Comparison of ENCODE assay signal across 1 cellular context in the genomic region with DNA sequence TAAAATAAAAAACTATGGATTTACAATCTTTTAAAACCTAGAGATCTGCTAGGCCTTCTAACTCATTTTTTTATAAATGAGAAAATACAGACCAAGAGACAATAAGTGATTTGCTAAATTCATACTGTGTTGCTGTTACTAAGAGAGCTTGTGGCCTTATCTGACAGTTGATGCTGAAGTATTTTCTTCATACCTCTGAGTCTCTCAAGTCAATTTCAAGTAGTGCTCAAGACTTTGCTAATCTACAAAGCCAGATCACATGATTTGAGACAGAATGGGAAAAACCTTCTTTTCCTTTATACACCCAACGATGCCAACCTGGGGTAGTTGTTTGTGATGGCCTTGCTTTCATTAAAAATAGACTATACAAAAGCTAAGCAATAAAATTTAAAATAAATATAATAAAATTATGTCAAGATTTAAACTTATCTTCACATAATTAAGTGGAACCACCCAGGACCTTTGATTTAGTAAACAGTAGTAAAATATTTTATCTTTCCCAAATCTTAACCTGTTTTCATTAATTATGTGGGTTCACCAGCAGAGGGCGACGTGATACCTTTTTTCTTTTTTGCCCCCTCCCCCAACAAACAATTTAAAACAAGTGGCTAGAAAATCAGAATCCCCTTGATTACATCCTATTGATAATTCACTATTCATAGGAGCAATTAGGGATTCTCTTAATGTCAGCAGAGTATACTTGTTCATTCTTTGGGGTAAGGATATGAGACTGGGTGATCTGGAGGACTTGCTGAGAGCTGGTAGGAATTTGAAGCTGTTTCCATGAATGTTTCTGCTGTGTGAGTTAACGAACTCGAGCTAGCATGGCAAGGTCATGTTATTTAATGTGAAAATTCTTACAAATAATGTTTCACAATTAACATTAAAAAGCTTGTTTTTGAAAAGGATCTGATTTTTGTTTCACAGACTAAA.
A peak's percentile ranks its signal among the peaks of the same experiment; 100 is the strongest.
TF ChIP-seq lines count a peak whose summit lies in the region.

No MANE protein-coding gene starts in this region.

TF ChIP-seq in HepG2, 621 proteins besides CTCF, POLR2A, EP300 and RAD21 (continued from another document):
- TF ChIP-seq ZNF281 (CRISPR knock-in tag; IDR thresholded peaks at IDR 0.05; ENCODE audit: borderline replicate concordance) (peak; percentile 76; the same call in 1 of the 2 replicates), STAG1 (CRISPR knock-in tag; IDR thresholded peaks at IDR 0.05) (peak; percentile 51)
